ENCODE assay signal across 8 cellular contexts in genomic region chr15:31758126-31758525, GRCh38.
DNase-seq lines count a peak whose midpoint lies in the region; ATAC-seq and TF ChIP-seq lines count a peak whose summit lies in the region.

No MANE protein-coding gene starts in this region.

- H3K36me3 ChIP-seq in brain microvascular endothelial cell (replicated peaks) (no peaks in the 10 kb centered on the region), right lobe of liver (no peaks in the 10 kb centered on the region), esophagus squamous epithelium (no peaks in the 10 kb centered on the region)

- H3K27me3 ChIP-seq in brain microvascular endothelial cell (replicated peaks) (no peaks in the 10 kb centered on the region), right lobe of liver (no peaks in the 10 kb centered on the region), esophagus squamous epithelium (no peaks in the 10 kb centered on the region)

- intact Hi-C loops in right lobe of liver (cut with DNase I) (no loop called here), esophagus squamous epithelium (cut with DNase I) (no loop called here)

- no peak overlapping the region for H3K4me3 Mint-ChIP-seq in activated T-cell treated with anti-CD3 and anti-CD28 coated beads, Interleukin-2, amount 50 U/mL, for 4 hours

- in situ Hi-C loops in brain microvascular endothelial cell (cut with HindIII; ENCODE audit: low pct_ligation_motif_present, low sequenced_read_pairs) = no loop called here

- DNase-seq in DMS153 (lab: John Stamatoyannopoulos, UW) = peak; percentile 66
- peak; percentile 11 for DNase-seq in NCI-H2081 treated with DMSO at 0.1 percent for 48 hours (lab: John Stamatoyannopoulos, UW)
- DNase-seq in brain microvascular endothelial cell = peak; percentile 14
- DNase-seq in right lobe of liver = peak; percentile 53 to 85 (median 71)
- no peak for DNase-seq in activated T-cell treated with anti-CD3 and anti-CD28 coated beads, Interleukin-2, amount 50 U/mL, for 4 hours
- no peak for DNase-seq in esophagus squamous epithelium (lab: John Stamatoyannopoulos, UW)
- DNase-seq in T-helper 9 cell = no peak
- no peak for DNase-seq in T-helper 1 cell

- H3K36me3 Mint-ChIP-seq in activated T-cell treated with anti-CD3 and anti-CD28 coated beads, Interleukin-2, amount 50 U/mL, for 4 hours (ENCODE audit: insufficient read depth) = no peaks in the 10 kb centered on the region

- H3K9me3 Mint-ChIP-seq in activated T-cell treated with anti-CD3 and anti-CD28 coated beads, Interleukin-2, amount 50 U/mL, for 4 hours = no peaks in the 10 kb centered on the region

- peaks cover 16% of the 10 kb centered on the region for H3K27me3 Mint-ChIP-seq in activated T-cell treated with anti-CD3 and anti-CD28 coated beads, Interleukin-2, amount 50 U/mL, for 4 hours (ENCODE audit: low read depth)

- TF ChIP-seq CTCF in brain microvascular endothelial cell (IDR thresholded peaks at IDR 0.05; ENCODE audit: low read depth, low read length, missing control alignments) = no peak
- TF ChIP-seq CTCF in right lobe of liver (IDR thresholded peaks at IDR 0.05) = no peak
- TF ChIP-seq CTCF in esophagus squamous epithelium (IDR thresholded peaks at IDR 0.05) = no peak

- no peak overlapping the region for H3K27ac ChIP-seq in brain microvascular endothelial cell
- no peak overlapping the region for H3K27ac ChIP-seq in right lobe of liver
- H3K27ac ChIP-seq in esophagus squamous epithelium = no peak overlapping the region

- ATAC-seq in right lobe of liver = peak; percentile 47 to 83 (median 54)
- no peak for ATAC-seq in activated T-cell treated with anti-CD3 and anti-CD28 coated beads, Interleukin-2, amount 50 U/mL, for 4 hours

- H3K4me1 ChIP-seq in right lobe of liver (no peaks in the 10 kb centered on the region), esophagus squamous epithelium (no peaks in the 10 kb centered on the region)

- TF ChIP-seq POLR2A in right lobe of liver (IDR thresholded peaks at IDR 0.05) (no peak), esophagus squamous epithelium (IDR thresholded peaks at IDR 0.05) (no peak)

- WGBS in right lobe of liver (ENCODE audit: insufficient coverage, low coverage, low lambda C conversion rate, missing lambda C conversion rate) = 27% methylated on average over 3 of the region's 5 CpGs
- 30 to 50% methylated on average over 5 of the region's 5 CpGs for WGBS in esophagus squamous epithelium, 2 donors

- no peaks in the 10 kb centered on the region for H3K9me3 ChIP-seq in right lobe of liver
- H3K9me3 ChIP-seq in esophagus squamous epithelium = no peaks in the 10 kb centered on the region

- no peak overlapping the region for H3K4me3 ChIP-seq in brain microvascular endothelial cell (ENCODE audit: low read depth, low read length)
- H3K4me3 ChIP-seq in right lobe of liver = no peak overlapping the region
- no peak overlapping the region for H3K4me3 ChIP-seq in esophagus squamous epithelium

- H3K4me1 Mint-ChIP-seq in activated T-cell treated with anti-CD3 and anti-CD28 coated beads, Interleukin-2, amount 50 U/mL, for 4 hours (ENCODE audit: low read depth) = no peaks in the 10 kb centered on the region

Comparison
In these comparisons a context has a peak if more than half of its experiments do, and no peak if none do; other contexts are left out.
1. DNase-seq: peak in DMS153 (single experiment), NCI-H2081 treated with DMSO at 0.1 percent for 48 hours (single experiment), brain microvascular endothelial cell (single experiment) and right lobe of liver (3 of 3); none in activated T-cell treated with anti-CD3 and anti-CD28 coated beads, Interleukin-2, amount 50 U/mL, for 4 hours (single experiment), esophagus squamous epithelium (single experiment), T-helper 9 cell (single experiment) and T-helper 1 cell (0 of 5).
2. ATAC-seq: peak in right lobe of liver (4 of 4); none in activated T-cell treated with anti-CD3 and anti-CD28 coated beads, Interleukin-2, amount 50 U/mL, for 4 hours (0 of 2).